1 cellular context compared by ENCODE assay signal in genomic region chr1:220733090-220733569, GRCh38.
TF ChIP-seq lines count a peak whose summit lies in the region.

No MANE protein-coding gene starts in this region.

TF ChIP-seq in K562, 482 proteins besides CTCF, POLR2A, EP300 and RAD21 (continued from another document and continues in another):
- TF ChIP-seq BCLAF1 (IDR thresholded peaks at IDR 0.05; ENCODE audit: borderline replicate concordance in 1 of 2, control insufficient read depth in 1 of 2, low read depth in 2 of 2, low read length in 1 of 2) (no peak), POLR3G (IDR thresholded peaks at IDR 0.05; ENCODE audit: extremely low read depth, insufficient read length, insufficient replicate concordance) (no peak), ZNF239 (CRISPR knock-in tag; IDR thresholded peaks at IDR 0.05) (no peak), ZNF609 (CRISPR knock-in tag; IDR thresholded peaks at IDR 0.05; ENCODE audit: borderline replicate concordance) (no peak), ZNF766 (CRISPR knock-in tag; conservative IDR thresholded peaks at IDR 0.05) (peak; percentile 83), ATF6 (CRISPR knock-in tag; IDR thresholded peaks at IDR 0.05) (no peak), ZNF77 (CRISPR knock-in tag; IDR thresholded peaks at IDR 0.05) (no peak), CBX2 (IDR thresholded peaks at IDR 0.05; ENCODE audit: insufficient read depth, low read length, poor library complexity, severe bottlenecking) (no peak), POLR2B (IDR thresholded peaks at IDR 0.05; ENCODE audit: low read depth, partially characterized antibody) (no peak), GTF2B (IDR thresholded peaks at IDR 0.05; ENCODE audit: extremely low read depth, insufficient read length) (no peak), IRF1 (CRISPR knock-in tag; IDR thresholded peaks at IDR 0.05; ENCODE audit: borderline replicate concordance) (no peak), ZNF431 (CRISPR knock-in tag; IDR thresholded peaks at IDR 0.05) (no peak), NR1H2 (CRISPR knock-in tag; IDR thresholded peaks at IDR 0.05) (no peak), CHCHD3 (CRISPR knock-in tag; IDR thresholded peaks at IDR 0.05) (no peak), STAT5B (CRISPR knock-in tag; IDR thresholded peaks at IDR 0.05) (no peak), NCOA2 (IDR thresholded peaks at IDR 0.05; ENCODE audit: partially characterized antibody in 2 of 2) (no peak), TBL1XR1 (IDR thresholded peaks at IDR 0.05; ENCODE audit: low read length in 2 of 2) (no peak), HLTF (IDR thresholded peaks at IDR 0.05) (no peak), HES1 (IDR thresholded peaks at IDR 0.05; ENCODE audit: low read depth) (no peak), ZNF740 (CRISPR knock-in tag; IDR thresholded peaks at IDR 0.05) (no peak), ZNF740 (tag; IDR thresholded peaks at IDR 0.05) (no peak), NR2C2 (CRISPR knock-in tag; IDR thresholded peaks at IDR 0.05) (no peak), NR2C2 (tag; IDR thresholded peaks at IDR 0.05) (peak; percentile 76; the same call in 1 of the 2 replicates), NFYB (IDR thresholded peaks at IDR 0.05; ENCODE audit: extremely low read depth, insufficient read length) (no peak), C11orf30 (IDR thresholded peaks at IDR 0.05; ENCODE audit: low read depth) (no peak), NR4A1 (CRISPR knock-in tag; IDR thresholded peaks at IDR 0.05) (no peak), NR4A1 (tag; IDR thresholded peaks at IDR 0.05) (no peak), AFF1 (IDR thresholded peaks at IDR 0.05; ENCODE audit: low read depth in 1 of 2, partially characterized antibody in 2 of 2) (no peak), SMAD3 (CRISPR knock-in tag; conservative IDR thresholded peaks at IDR 0.05) (no peak), ETV6 (IDR thresholded peaks at IDR 0.05; ENCODE audit: borderline replicate concordance in 1 of 2, low read depth in 2 of 2, low read length in 1 of 2) (no peak; a peak in 1 of 4 replicates), ETV6 (CRISPR knock-in tag; IDR thresholded peaks at IDR 0.05; ENCODE audit: borderline replicate concordance) (no peak), SP1 (CRISPR knock-in tag; IDR thresholded peaks at IDR 0.05) (no peak), SMAD2 (IDR thresholded peaks at IDR 0.05; ENCODE audit: low read depth, low read length) (no peak)
